30 cellular contexts compared by ENCODE assay signal in genomic region chr20:23097636-23098580, GRCh38. TPM values are rescaled to one million over a fixed set of nuclear protein-coding genes. Genes with fewer than 3 reads are reported as not detected.
DNase-seq lines count a peak whose midpoint lies in the region; ATAC-seq, FAIRE-seq and TF ChIP-seq lines count a peak whose summit lies in the region.
"Had no signal": no experiment of that assay in that cellular context is flagged by ENCODE, and none has a peak within 500 bp of the region (broad histone marks: within the 10 kb centered on the region; RNA-seq: fewer than 3 reads in every experiment).

No MANE protein-coding gene starts in this region.

- H3K4me1 ChIP-seq in kidney (ENCODE audit: control insufficient read depth in 1 of 2, insufficient read depth in 1 of 2, low read depth in 1 of 2, low read length in 2 of 2) = no peaks in the 10 kb centered on the region
- no peaks in the 10 kb centered on the region for H3K4me1 ChIP-seq in GM23248 (ENCODE audit: insufficient read depth)
- H3K4me1 ChIP-seq: neural progenitor cell, prostate gland, SJSA1 had no signal

- no peaks in the 10 kb centered on the region for H4K20me1 ChIP-seq in GM23248 (ENCODE audit: insufficient read depth)

- no peak for TF ChIP-seq POLR2A in GM12891 (IDR thresholded peaks at IDR 0.05; ENCODE audit: low read depth, low read length)

- H3K4me3 ChIP-seq in kidney (ENCODE audit: low read length in 2 of 2) (no peak overlapping the region), skin epidermis (no peak overlapping the region), GM23248 (no peak overlapping the region)
- H3K4me3 ChIP-seq: neural progenitor cell, prostate gland, SJSA1, upper lobe of left lung had no signal

- H3K4me2 ChIP-seq in GM23248 (ENCODE audit: unreplicated experiment) = no peak overlapping the region
- H3K4me2 ChIP-seq: neural progenitor cell had no signal

- DNase-seq in GM12891 (ENCODE audit: insufficient read length, low spot score) (no peak), cerebellar nuclear complex (lab: John Stamatoyannopoulos, UW) (peak; percentile 50 to 76), kidney (peak; percentile 63), GM23248 (no peak), GM10266 (ENCODE audit: extremely low spot score) (no peak)
- DNase-seq: activated CD4-positive, alpha-beta T cell treated with anti-CD3 and anti-CD28 coated beads, Interleukin-2, amount 50 U/mL, for 4 hours; activated CD4-positive, CD25-positive, alpha-beta regulatory T cell; activated CD8-positive, alpha-beta memory T cell treated with anti-CD3 and anti-CD28 coated beads, Interleukin-2, amount 50 U/mL, for 48 hours; activated naive CD8-positive, alpha-beta T cell treated with anti-CD3 and anti-CD28 coated beads for 36 hours; aorta; DMS79 treated with DMSO at 0.1 percent for 48 hours; HCEC 1CT; KBM-7; MM.1S; NCI-H1417; NCI-H2081; NCI-H774; small intestine; stimulated activated CD4-positive, alpha-beta T cell treated with anti-CD3 and anti-CD28 coated beads, Interleukin-1b, Interleukin-23, amount 100 ng/mL, for 48 hours; T-helper 1 cell; upper lobe of left lung had no signal

- H3K9me2 ChIP-seq in GM23248 (ENCODE audit: insufficient read depth) = no peaks in the 10 kb centered on the region

- H3K79me2 ChIP-seq in GM23248 (ENCODE audit: insufficient read depth) = no peaks in the 10 kb centered on the region

- FAIRE-seq in GM12891 (lab: Jason Lieb, UNC) = no peak
- FAIRE-seq in kidney (lab: Jason Lieb, UNC) = no peak
- FAIRE-seq: endometrium, HTR-8/SVneo, RCC 7860, small intestine had no signal

- no peak for ATAC-seq in HG02840 (IDR thresholded peaks at IDR 0.05; ENCODE audit: low FRiP score, unreplicated experiment)

- H3K27me3 ChIP-seq in GM23248 (replicated peaks; ENCODE audit: insufficient read depth) = no peaks in the 10 kb centered on the region
- H3K27me3 ChIP-seq: neural progenitor cell, SJSA1, upper lobe of left lung had no signal

- no peaks in the 10 kb centered on the region for H3F3A ChIP-seq in GM23248 (ENCODE audit: insufficient read depth)

- no peaks in the 10 kb centered on the region for H3K36me3 ChIP-seq in kidney (ENCODE audit: control insufficient read depth in 1 of 2, insufficient read depth in 2 of 2, low read length in 2 of 2)
- no peaks in the 10 kb centered on the region for H3K36me3 ChIP-seq in GM23248 (ENCODE audit: low read depth)
- H3K36me3 ChIP-seq: neural progenitor cell, prostate gland, SJSA1, upper lobe of left lung had no signal

- H3K27ac ChIP-seq in kidney (ENCODE audit: low read depth in 2 of 2, low read length in 2 of 2) (no peak overlapping the region), skin epidermis (peak overlapping the region in 20 of 21 experiments; percentile 14 to 86 (median 68)), GM23248 (no peak overlapping the region)
- H3K27ac ChIP-seq: neural progenitor cell, SJSA1, upper lobe of left lung had no signal

- no peak overlapping the region for H2AFZ ChIP-seq in GM23248
- H2AFZ ChIP-seq: neural progenitor cell had no signal

- in situ Hi-C loops in GM23248 (cut with MboI) = no loop called here

- 79% methylated on average over 16 of the region's 16 CpGs for WGBS in GM23248 (ENCODE audit: low coverage in 1 of 2, low lambda C conversion rate in 2 of 2, missing lambda C conversion rate in 2 of 2), 2 experiments

- H3K9ac ChIP-seq in kidney (ENCODE audit: low read length in 2 of 2) (no peak overlapping the region), GM23248 (no peak overlapping the region)
- H3K9ac ChIP-seq: neural progenitor cell had no signal

- intact Hi-C loops in kidney (cut with DNase I) = no loop called here

- no peak for TF ChIP-seq CTCF in kidney (IDR thresholded peaks at IDR 0.05; ENCODE audit: borderline replicate concordance, extremely low read depth, insufficient read depth)
- TF ChIP-seq CTCF in GM10266 (IDR thresholded peaks at IDR 0.05; ENCODE audit: control insufficient read depth, insufficient read depth, low read depth, missing control alignments) = no peak

- H3K9me3 ChIP-seq in kidney (ENCODE audit: control insufficient read depth in 1 of 2, low read length in 2 of 2) (no peaks in the 10 kb centered on the region), GM23248 (ENCODE audit: low read depth) (no peaks in the 10 kb centered on the region)
- H3K9me3 ChIP-seq: prostate gland, SJSA1, upper lobe of left lung had no signal

TF ChIP-seq in GM12891, 5 proteins besides CTCF, POLR2A, EP300 and RAD21:
- no peak for TF ChIP-seq PAX5 (IDR thresholded peaks at IDR 0.05; ENCODE audit: insufficient read depth, low read length, severe bottlenecking)
- peak; percentile 54 for TF ChIP-seq SPI1 (IDR thresholded peaks at IDR 0.05; ENCODE audit: low read depth, low read length)
- no peak for TF ChIP-seq POU2F2 (IDR thresholded peaks at IDR 0.05; ENCODE audit: low read depth, low read length)
- no peak for TF ChIP-seq TAF1 (IDR thresholded peaks at IDR 0.05; ENCODE audit: low read depth, low read length)
- TF ChIP-seq POLR2AphosphoS5 (IDR thresholded peaks at IDR 0.05; ENCODE audit: low read depth, low read length) = no peak
TF ChIP-seq in GM12891: peak in this region for 1.

RNA-seq across cellular contexts. Expression of gene CD93, which starts 11.8 kb away (rescaled TPM):
- polyA plus RNA-seq in GM12891 (2012; ENCODE audit: low read depth, missing spikeins) = 0.05 TPM
- total RNA-seq in kidney = 104 TPM
- polyA plus RNA-seq in kidney (ENCODE audit: insufficient read depth, low read depth, low replicate concordance) = 9.9 TPM
- total RNA-seq in GM23248 (2014; rRNA removed; shearing (Covaris generic)) = not detected in 2 replicates
- polyA plus RNA-seq in GM23248 (2016; fragmentation: Nextera tagmentation; extraction: Ambion mirVana) = 0.03 TPM in 1 of 2 replicates, not detected in the other
- total RNA-seq: SJSA1 had no signal

RNA-seq across cellular contexts. Expression of gene THBD, which starts 48.4 kb away (rescaled TPM):
- not detected for polyA plus RNA-seq in GM12891 (2012; ENCODE audit: low read depth, missing spikeins)
- 48.1 TPM for total RNA-seq in kidney
- polyA plus RNA-seq in kidney (ENCODE audit: insufficient read depth, low read depth, low replicate concordance) (9.7 TPM), GM23248 (2016; fragmentation: Nextera tagmentation; extraction: Ambion mirVana) (5.9 and 7.4 TPM in 2 replicates)
- 15.6 and 15.7 TPM in 2 replicates for total RNA-seq in GM23248 (2014; rRNA removed; shearing (Covaris generic))
- total RNA-seq: activated naive CD8-positive, alpha-beta T cell treated with anti-CD3 and anti-CD28 coated beads for 36 hours; activated T-helper 2 cell treated with anti-CD3 and anti-CD28 coated beads, Interferon-gamma antibody, Interleukin-2, Interleukin-4, amounts not matched to agents 10 μg/mL and 5 μg/mL and 100 μg/mL, durations not matched to agents 14 hours and 24 hours and 36 hours had no signal

Comparison
In these comparisons a context has a peak if more than half of its experiments do, and no peak if none do; other contexts are left out.
1. DNase-seq: peak in cerebellar nuclear complex (2 of 2) and kidney (single experiment); none in GM12891 (single experiment), GM23248 (single experiment) and GM10266 (single experiment).
2. H3K27ac ChIP-seq: peak in skin epidermis (20 of 21); none in kidney (0 of 2) and GM23248 (single experiment).
3. RNA of gene CD93, which starts 11.8 kb away (total RNA-seq): 104 TPM in kidney (single experiment); not detected in GM23248; every median in the first group is over 100 times any median in the second.